ENCODE assay signal across 2 cellular contexts in the genomic region with DNA sequence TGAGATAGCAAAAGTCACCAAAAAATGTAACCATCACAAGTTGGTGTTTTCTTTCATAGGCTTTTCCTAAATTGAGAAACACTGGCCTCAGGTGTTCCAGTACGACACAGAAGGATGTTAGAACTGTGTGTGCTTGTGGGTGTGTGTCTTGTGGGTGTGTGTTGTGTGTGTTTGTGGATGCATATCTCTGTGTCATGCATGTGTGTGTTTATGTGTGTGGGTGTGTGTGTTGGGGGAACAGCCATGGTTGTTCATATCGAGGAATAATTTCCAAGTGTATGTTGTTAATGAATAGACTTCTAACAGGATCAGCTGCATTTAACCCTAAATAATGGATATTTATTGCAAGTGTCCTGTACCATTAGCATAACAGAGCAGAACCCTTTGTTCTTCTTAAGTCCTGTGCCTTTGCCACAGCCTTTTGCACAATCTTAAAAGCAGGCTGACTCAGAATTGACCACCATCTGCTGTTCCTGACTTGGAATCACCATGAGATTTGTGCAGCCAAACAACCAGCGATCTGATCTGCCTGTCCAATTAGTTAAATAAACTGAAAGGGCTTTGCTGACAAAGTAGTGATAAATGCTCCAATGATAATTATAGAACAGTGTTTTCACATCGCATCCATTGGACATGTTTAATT.
TF ChIP-seq lines count a peak whose summit lies in the region.

No MANE protein-coding gene starts in this region.

TF ChIP-seq in HEK293, 187 proteins besides CTCF, POLR2A, EP300 and RAD21:
- TF ChIP-seq ZNF670 (tag by site-specific recombination; IDR thresholded peaks at IDR 0.05; ENCODE audit: low read depth) (no peak), GLI2 (tag by site-specific recombination; IDR thresholded peaks at IDR 0.05; ENCODE audit: borderline replicate concordance, low read depth) (no peak), ZSCAN5A (tag by site-specific recombination; IDR thresholded peaks at IDR 0.05) (no peak), ZFHX2 (tag by site-specific recombination; conservative IDR thresholded peaks at IDR 0.05) (peak; percentile 61), EGR2 (tag by site-specific recombination; IDR thresholded peaks at IDR 0.05; ENCODE audit: low read depth) (peak; percentile 26; the same call in 1 of the 2 replicates)

TF ChIP-seq in H1, 55 proteins besides CTCF, POLR2A, EP300 and RAD21:
- TF ChIP-seq SP1 (IDR thresholded peaks at IDR 0.05; ENCODE audit: low read depth, low read length) (no peak), SP2 (IDR thresholded peaks at IDR 0.05; ENCODE audit: low read length) (no peak), POU5F1 (IDR thresholded peaks at IDR 0.05; ENCODE audit: low read depth, low read length) (no peak), TAF7 (optimal IDR thresholded peaks at IDR 0.05; ENCODE audit: borderline replicate concordance, low read depth, low read length) (no peak), GTF2F1 (IDR thresholded peaks at IDR 0.05; ENCODE audit: borderline replicate concordance, low read depth, low read length) (no peak), CHD2 (IDR thresholded peaks at IDR 0.05; ENCODE audit: low read length) (no peak), SP4 (IDR thresholded peaks at IDR 0.05; ENCODE audit: low read length) (no peak), KDM1A (IDR thresholded peaks at IDR 0.05; ENCODE audit: borderline replicate concordance, low read length) (no peak), RXRA (IDR thresholded peaks at IDR 0.05; ENCODE audit: insufficient read depth, low read depth, low read length) (no peak)
